ENCODE assay signal across 18 cellular contexts in the genomic region with DNA sequence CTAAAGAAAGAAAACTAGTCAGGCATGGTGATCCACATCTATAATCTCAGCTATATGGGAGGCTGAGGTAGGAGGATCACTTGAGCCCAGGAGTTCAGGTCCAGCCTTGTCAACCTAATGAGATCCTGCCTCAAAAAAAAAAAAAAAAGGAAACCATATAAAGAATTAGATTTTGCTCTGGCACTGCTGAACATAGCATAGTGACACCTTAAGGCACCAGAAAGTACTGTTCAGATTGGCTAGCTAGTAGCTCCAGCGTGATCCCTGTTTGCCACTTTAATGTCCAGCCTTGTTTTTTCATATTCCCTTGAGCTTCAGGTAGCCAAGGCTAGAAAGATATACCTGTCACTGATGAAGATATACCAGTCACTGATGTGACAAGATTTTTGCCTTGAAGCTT. TPM values are rescaled to one million over a fixed set of nuclear protein-coding genes. Genes with fewer than 3 reads are reported as not detected.
DNase-seq lines count a peak whose midpoint lies in the region; TF ChIP-seq lines count a peak whose summit lies in the region.
"Had no signal": no experiment of that assay in that cellular context is flagged by ENCODE, and none has a peak within 500 bp of the region (broad histone marks: within the 10 kb centered on the region; RNA-seq: fewer than 3 reads in every experiment).

No MANE protein-coding gene starts in this region.

- peak; percentile 9 for TF ChIP-seq CTCF in GM12873 (IDR thresholded peaks at IDR 0.05; ENCODE audit: insufficient read depth, low read depth, low read length, missing control alignments)
- peak; percentile 30 for TF ChIP-seq CTCF in neural progenitor cell (IDR thresholded peaks at IDR 0.05)

- 0 out of 2 replicates have a peak, but pooled peaks have one; percentile 13 for TF ChIP-seq RAD21 in Ishikawa (IDR thresholded peaks at IDR 0.05; ENCODE audit: low read depth)

- no peak overlapping the region for H3K9ac ChIP-seq in neural progenitor cell

- DNase-seq in SW480 (ENCODE audit: low spot score) (peak; percentile 3), neural progenitor cell (ENCODE audit: low spot score) (peak; percentile 21), NCI-H2081 (lab: John Stamatoyannopoulos, UW) (no peak), T-helper 9 cell (no peak), immature natural killer cell (no peak)
- DNase-seq: activated CD4-positive, CD25-positive, alpha-beta regulatory T cell; activated effector memory CD4-positive, alpha-beta T cell treated with Interleukin-2 at 50 U/mL for 16 hours; amniotic stem cell; DND-41; IMR-90; NCI-H446; Peyer's patch; retina had no signal

- peaks cover 7% of the 10 kb centered on the region for H3F3A ChIP-seq in neural progenitor cell (ENCODE audit: low read depth)

- peaks cover 6% of the 10 kb centered on the region for H3K36me3 ChIP-seq in neural progenitor cell

- H3K4me2 ChIP-seq in neural progenitor cell = no peak overlapping the region

- H3K79me2 ChIP-seq in neural progenitor cell (ENCODE audit: low read depth) = no peaks in the 10 kb centered on the region

- no peak overlapping the region for H3K4me3 ChIP-seq in neural progenitor cell
- H3K4me3 ChIP-seq: coronary artery, Peyer's patch had no signal

- no peaks in the 10 kb centered on the region for H3K9me3 ChIP-seq in neural progenitor cell (ENCODE audit: low read depth)
- H3K9me3 ChIP-seq: Peyer's patch had no signal

- H3K4me3 Mint-ChIP-seq in neural progenitor cell (no peak overlapping the region), immature natural killer cell (no peak overlapping the region)
- H3K4me3 Mint-ChIP-seq: neural crest cell had no signal

- H3K27me3 Mint-ChIP-seq in neural progenitor cell (ENCODE audit: insufficient read depth, low read depth) (no peaks in the 10 kb centered on the region), immature natural killer cell (ENCODE audit: low read depth in 3 of 3) (no peaks in the 10 kb centered on the region)

- H3K4me1 Mint-ChIP-seq in neural progenitor cell (peaks cover 8% of the 10 kb centered on the region), immature natural killer cell (peaks cover 2 to 15% of the 10 kb centered on the region in 2 donors)

- no peaks in the 10 kb centered on the region for H3K36me3 Mint-ChIP-seq in neural progenitor cell
- peaks cover 16 to 29% (median 25%) of the 10 kb centered on the region in 3 donors for H3K36me3 Mint-ChIP-seq in immature natural killer cell

- no peaks in the 10 kb centered on the region for H4K20me1 ChIP-seq in neural progenitor cell (ENCODE audit: low read depth)

- H3K27ac Mint-ChIP-seq in neural progenitor cell (no peak overlapping the region), immature natural killer cell (no peak overlapping the region)

- no peak for TF ChIP-seq EP300 in Ishikawa (IDR thresholded peaks at IDR 0.05; ENCODE audit: borderline replicate concordance)

- no peaks in the 10 kb centered on the region for H3K9me3 Mint-ChIP-seq in neural progenitor cell
- no peaks in the 10 kb centered on the region for H3K9me3 Mint-ChIP-seq in immature natural killer cell
- H3K9me3 Mint-ChIP-seq: neural crest cell had no signal

- no peak overlapping the region for H2AFZ ChIP-seq in neural progenitor cell (replicated peaks)

- H3K27me3 ChIP-seq in neural progenitor cell = no peaks in the 10 kb centered on the region
- H3K27me3 ChIP-seq: Peyer's patch had no signal

- peaks cover 12% of the 10 kb centered on the region for H3K4me1 ChIP-seq in neural progenitor cell
- H3K4me1 ChIP-seq: Peyer's patch had no signal

- no peak overlapping the region for H3K27ac ChIP-seq in neural progenitor cell
- H3K27ac ChIP-seq: C4-2B, coronary artery, Peyer's patch had no signal

TF ChIP-seq in Ishikawa, 13 proteins besides CTCF, POLR2A, EP300 and RAD21:
- TF ChIP-seq CREB1 (IDR thresholded peaks at IDR 0.05; ENCODE audit: low read depth) (no peak), NFIC (IDR thresholded peaks at IDR 0.05) (no peak), TCF12 (IDR thresholded peaks at IDR 0.05; ENCODE audit: low read depth) (no peak)

RNA-seq across cellular contexts. Expression of gene EXOC1, which starts 34.1 kb away (rescaled TPM):
- 39.0 and 52.0 TPM in 2 replicates for total RNA-seq in neural progenitor cell (ENCODE audit: low replicate concordance)
- polyA plus RNA-seq in immature natural killer cell = 10 to 100 TPM in 1 of 3 donors, 1 to 10 TPM in 2; 7.5 to 15.6 (median 9.9) TPM

Comparison
In these comparisons a context has a peak if more than half of its experiments do, and no peak if none do; other contexts are left out.
1. DNase-seq: peak in SW480 (single experiment) and neural progenitor cell (single experiment); none in NCI-H2081 (0 of 2), T-helper 9 cell (single experiment) and immature natural killer cell (0 of 3).